Comparison of ENCODE assay signal across 8 cellular contexts in genomic region chr7:67377939-67378862, GRCh38.
DNase-seq lines count a peak whose midpoint lies in the region; ATAC-seq and TF ChIP-seq lines count a peak whose summit lies in the region.

No MANE protein-coding gene starts in this region.

- intact Hi-C loops in uterus (cut with DNase I; ENCODE audit: low total_unique reads), result no loop called here

- H3K9me2 ChIP-seq in GM23248 (ENCODE audit: insufficient read depth), result no peaks in the 10 kb centered on the region

- H4K20me1 ChIP-seq in GM23248 (ENCODE audit: insufficient read depth), result no peaks in the 10 kb centered on the region

- H3K27ac ChIP-seq in GM23248, result no peak overlapping the region
- no peak overlapping the region for H3K27ac ChIP-seq in RWPE2 (ENCODE audit: poor library complexity, severe bottlenecking)
- H3K27ac ChIP-seq in trophoblast cell (ENCODE audit: low read depth, low read length), result no peak overlapping the region
- H3K27ac ChIP-seq in uterus, result no peak overlapping the region

- 12 to 14% methylated on average over 15 to 16 of the region's 16 CpGs for WGBS in GM23248 (ENCODE audit: low coverage in 1 of 2, low lambda C conversion rate in 2 of 2, missing lambda C conversion rate in 2 of 2), 2 experiments
- no CpG with 5 or more reads among the region's 16 CpGs for WGBS in trophoblast cell (ENCODE audit: extremely low coverage, insufficient coverage, insufficient read length)

- H3K79me1 ChIP-seq in trophoblast cell (ENCODE audit: low read length), result no peaks in the 10 kb centered on the region

- peak; percentile 60 for TF ChIP-seq CTCF in RWPE2 (IDR thresholded peaks at IDR 0.05; ENCODE audit: poor library complexity, severe bottlenecking)
- peak; percentile 56 to 74 (median 66) for TF ChIP-seq CTCF in uterus (IDR thresholded peaks at IDR 0.05)

- H4K12ac ChIP-seq in trophoblast cell (ENCODE audit: low read depth, low read length), result peak overlapping the region; percentile 19

- H2AFZ ChIP-seq in GM23248 (no peak overlapping the region), trophoblast cell (ENCODE audit: insufficient read depth, low read length, poor library complexity) (no peak overlapping the region)

- DNase-seq in ELR (ENCODE audit: low read depth) (peak; percentile 58), GM23248 (peak; percentile 80), LoVo (ENCODE audit: low spot score) (peak; percentile 63), RWPE2 (ENCODE audit: low spot score) (no peak), glomerular visceral epithelial cell (ENCODE audit: extremely low spot score) (peak; percentile 36), trophoblast cell (peak; percentile 50 to 77), uterus (peak; percentile 32 to 38)
- DNase-seq in activated gamma-delta T cell treated with anti-CD3 and anti-CD28 coated beads, Interleukin-2, amount 50 U/mL, for 16 hours (ENCODE audit: low read depth), result peak; percentile 17

- no peaks in the 10 kb centered on the region for H3K9me3 ChIP-seq in GM23248 (ENCODE audit: low read depth)
- H3K9me3 ChIP-seq in RWPE2 (ENCODE audit: severe bottlenecking), result no peaks in the 10 kb centered on the region
- H3K9me3 ChIP-seq in trophoblast cell (ENCODE audit: insufficient read depth, low read depth, low read length), result peaks cover 2% of the 10 kb centered on the region
- no peaks in the 10 kb centered on the region for H3K9me3 ChIP-seq in uterus

- peak; percentile 74 for ATAC-seq in RWPE2 (ENCODE audit: low read depth)

- H2BK5ac ChIP-seq in trophoblast cell (ENCODE audit: low read depth, low read length, poor library complexity), result no peak overlapping the region

- H4K8ac ChIP-seq in trophoblast cell (ENCODE audit: low read depth, low read length), result no peak overlapping the region

- peak overlapping the region; percentile 23 for H2AK5ac ChIP-seq in trophoblast cell (ENCODE audit: low read length)

- H3K4me1 ChIP-seq in GM23248 (ENCODE audit: insufficient read depth) (no peaks in the 10 kb centered on the region), RWPE2 (ENCODE audit: insufficient read depth, poor library complexity, severe bottlenecking) (no peaks in the 10 kb centered on the region), trophoblast cell (ENCODE audit: control insufficient read depth in 1 of 2, insufficient read depth in 2 of 2, low read length in 2 of 2) (peaks cover 2 to 4% of the 10 kb centered on the region in 2 experiments), uterus (no peaks in the 10 kb centered on the region)

- H4K91ac ChIP-seq in trophoblast cell (ENCODE audit: low read depth, low read length), result peak overlapping the region; percentile 28

- H3K4ac ChIP-seq in trophoblast cell (ENCODE audit: low read depth, low read length), result no peak overlapping the region

- H3K36me3 ChIP-seq in GM23248 (ENCODE audit: low read depth) (no peaks in the 10 kb centered on the region), RWPE2 (ENCODE audit: low read depth) (no peaks in the 10 kb centered on the region), trophoblast cell (ENCODE audit: control insufficient read depth in 1 of 2, insufficient read depth in 2 of 2, low read length in 2 of 2) (no peaks in the 10 kb centered on the region), uterus (no peaks in the 10 kb centered on the region)

- TF ChIP-seq POLR2A in uterus (IDR thresholded peaks at IDR 0.05), result no peak

- peak overlapping the region; percentile 21 for H3K18ac ChIP-seq in trophoblast cell (ENCODE audit: low read length)

- peak overlapping the region; percentile 12 for H2BK120ac ChIP-seq in trophoblast cell (ENCODE audit: insufficient read depth, low read length, poor library complexity)

- peaks cover 7% of the 10 kb centered on the region; the same call in 1 of the 2 replicates for H3F3A ChIP-seq in GM23248 (ENCODE audit: insufficient read depth)

- H3K79me2 ChIP-seq in GM23248 (ENCODE audit: insufficient read depth) (no peaks in the 10 kb centered on the region), trophoblast cell (ENCODE audit: control insufficient read depth, insufficient read depth, low read length, poor library complexity) (no peaks in the 10 kb centered on the region)

- in situ Hi-C loops in GM23248 (cut with MboI), result no loop called here

- H3K4me2 ChIP-seq in GM23248 (ENCODE audit: unreplicated experiment) (no peak overlapping the region), trophoblast cell (ENCODE audit: low read length) (no peak overlapping the region)

- no peaks in the 10 kb centered on the region for H3K27me3 ChIP-seq in GM23248 (replicated peaks; ENCODE audit: insufficient read depth)
- H3K27me3 ChIP-seq in RWPE2 (ENCODE audit: insufficient read depth, poor library complexity, severe bottlenecking), result no peaks in the 10 kb centered on the region
- H3K27me3 ChIP-seq in trophoblast cell (ENCODE audit: insufficient read depth, low read length), result no peaks in the 10 kb centered on the region
- no peaks in the 10 kb centered on the region for H3K27me3 ChIP-seq in uterus

- peak overlapping the region; percentile 51 for H2BK12ac ChIP-seq in trophoblast cell (ENCODE audit: low read length)

- H3K4me3 ChIP-seq in GM23248 (no peak overlapping the region), RWPE2 (ENCODE audit: severe bottlenecking) (no peak overlapping the region), trophoblast cell (ENCODE audit: low read depth, low read length) (no peak overlapping the region), uterus (no peak overlapping the region)

- peak overlapping the region; percentile 15 for H3K14ac ChIP-seq in trophoblast cell (ENCODE audit: low read length)

- H3K9ac ChIP-seq in GM23248 (no peak overlapping the region), trophoblast cell (ENCODE audit: low read length) (no peak overlapping the region)

- no peak overlapping the region for H3K23ac ChIP-seq in trophoblast cell (ENCODE audit: low read length)
